ENCODE assay signal across 8 cellular contexts in genomic region chr20:18628330-18628941, GRCh38. TPM values are rescaled to one million over a fixed set of nuclear protein-coding genes. Genes with fewer than 3 reads are reported as not detected.
A peak's percentile ranks its signal among the peaks of the same experiment; 100 is the strongest.
DNase-seq lines count a peak whose midpoint lies in the region; ATAC-seq and TF ChIP-seq lines count a peak whose summit lies in the region.

No MANE protein-coding gene starts in this region.

- no peak overlapping the region for H3K4me3 Mint-ChIP-seq in activated naive CD8-positive, alpha-beta T cell treated with anti-CD3 and anti-CD28 coated beads for 36 hours
- no peak overlapping the region for H3K4me3 Mint-ChIP-seq in activated naive CD8-positive, alpha-beta T cell treated with anti-CD3 and anti-CD28 coated beads, Interleukin-2, amount 50 U/mL, for 24 hours

- H3K4me1 Mint-ChIP-seq in activated naive CD8-positive, alpha-beta T cell treated with anti-CD3 and anti-CD28 coated beads for 36 hours, result peaks cover 4% of the 10 kb centered on the region
- H3K4me1 Mint-ChIP-seq in activated naive CD8-positive, alpha-beta T cell treated with anti-CD3 and anti-CD28 coated beads, Interleukin-2, amount 50 U/mL, for 24 hours, result no peaks in the 10 kb centered on the region

- DNase-seq in activated naive CD8-positive, alpha-beta T cell treated with anti-CD3 and anti-CD28 coated beads for 36 hours, result peak; percentile 5
- no peak for DNase-seq in activated naive CD8-positive, alpha-beta T cell treated with anti-CD3 and anti-CD28 coated beads, Interleukin-2, amount 50 U/mL, for 24 hours
- DNase-seq in NCI-H69 (lab: John Stamatoyannopoulos, UW), result peak; percentile 59
- no peak for DNase-seq in fibroblast of pulmonary artery (ENCODE audit: low read depth)
- DNase-seq in tibial nerve (ENCODE audit: low spot score in 2 of 2), result no peak
- DNase-seq in activated T-cell treated with anti-CD3 and anti-CD28 coated beads for 4 hours, result no peak
- no peak for DNase-seq in Ammon's horn (ENCODE audit: low spot score)
- no peak for DNase-seq in activated T-cell treated with anti-CD3 and anti-CD28 coated beads, Interleukin-2, amount 50 U/mL, for 1 hour

- TF ChIP-seq CTCF in fibroblast of pulmonary artery (IDR thresholded peaks at IDR 0.05; ENCODE audit: low read length, missing control alignments) (peak; percentile 51), tibial nerve (IDR thresholded peaks at IDR 0.05) (peak in 4 of 5 experiments; percentile 13 to 28 (median 24))

- H3K27ac Mint-ChIP-seq in activated naive CD8-positive, alpha-beta T cell treated with anti-CD3 and anti-CD28 coated beads for 36 hours, result no peak overlapping the region
- H3K27ac Mint-ChIP-seq in activated naive CD8-positive, alpha-beta T cell treated with anti-CD3 and anti-CD28 coated beads, Interleukin-2, amount 50 U/mL, for 24 hours, result no peak overlapping the region

- H3K27me3 ChIP-seq in tibial nerve, result no peaks in the 10 kb centered on the region

- no peak for ATAC-seq in activated naive CD8-positive, alpha-beta T cell treated with anti-CD3 and anti-CD28 coated beads, Interleukin-2, amount 50 U/mL, for 24 hours

- H3K27me3 Mint-ChIP-seq in activated naive CD8-positive, alpha-beta T cell treated with anti-CD3 and anti-CD28 coated beads for 36 hours, result no peaks in the 10 kb centered on the region
- H3K27me3 Mint-ChIP-seq in activated naive CD8-positive, alpha-beta T cell treated with anti-CD3 and anti-CD28 coated beads, Interleukin-2, amount 50 U/mL, for 24 hours, result no peaks in the 10 kb centered on the region

- 87 to 90% methylated on average over 12 of the region's 12 CpGs for WGBS in tibial nerve, 2 donors

- H3K4me3 ChIP-seq in fibroblast of pulmonary artery (replicated peaks; ENCODE audit: low read depth, low read length) (no peak overlapping the region), tibial nerve (no peak overlapping the region)

- no peaks in the 10 kb centered on the region for H3K9me3 Mint-ChIP-seq in activated naive CD8-positive, alpha-beta T cell treated with anti-CD3 and anti-CD28 coated beads for 36 hours
- no peaks in the 10 kb centered on the region for H3K9me3 Mint-ChIP-seq in activated naive CD8-positive, alpha-beta T cell treated with anti-CD3 and anti-CD28 coated beads, Interleukin-2, amount 50 U/mL, for 24 hours

- no peaks in the 10 kb centered on the region for H3K4me1 ChIP-seq in tibial nerve

- TF ChIP-seq POLR2A in tibial nerve (IDR thresholded peaks at IDR 0.05), result no peak

- no peak for TF ChIP-seq EP300 in tibial nerve (IDR thresholded peaks at IDR 0.05)

- peaks cover 7% of the 10 kb centered on the region for H3K36me3 Mint-ChIP-seq in activated naive CD8-positive, alpha-beta T cell treated with anti-CD3 and anti-CD28 coated beads for 36 hours
- peaks cover 11% of the 10 kb centered on the region for H3K36me3 Mint-ChIP-seq in activated naive CD8-positive, alpha-beta T cell treated with anti-CD3 and anti-CD28 coated beads, Interleukin-2, amount 50 U/mL, for 24 hours (ENCODE audit: low read depth)

- no peaks in the 10 kb centered on the region for H3K9me3 ChIP-seq in tibial nerve

- peaks cover 0 to 31% (median 0%) of the 10 kb centered on the region in 3 donors for H3K36me3 ChIP-seq in tibial nerve

- no peak overlapping the region for H3K27ac ChIP-seq in tibial nerve

RNA-seq across cellular contexts. Expression of gene DTD1, which starts 40.6 kb away (rescaled TPM):
- 10 to 100 TPM; 48.4 to 52.5 TPM for total RNA-seq in activated naive CD8-positive, alpha-beta T cell treated with anti-CD3 and anti-CD28 coated beads for 36 hours
- 10 to 100 TPM; 31.0 to 49.8 (median 39.7) TPM for total RNA-seq in tibial nerve

Comparison
In these comparisons a context has a peak if more than half of its experiments do, and no peak if none do; other contexts are left out.
1. DNase-seq: peak in activated naive CD8-positive, alpha-beta T cell treated with anti-CD3 and anti-CD28 coated beads for 36 hours (single experiment) and NCI-H69 (single experiment); none in activated naive CD8-positive, alpha-beta T cell treated with anti-CD3 and anti-CD28 coated beads, Interleukin-2, amount 50 U/mL, for 24 hours (single experiment), fibroblast of pulmonary artery (single experiment), tibial nerve (0 of 2), activated T-cell treated with anti-CD3 and anti-CD28 coated beads for 4 hours (single experiment), Ammon's horn (single experiment) and activated T-cell treated with anti-CD3 and anti-CD28 coated beads, Interleukin-2, amount 50 U/mL, for 1 hour (single experiment).